In the genomic region with DNA sequence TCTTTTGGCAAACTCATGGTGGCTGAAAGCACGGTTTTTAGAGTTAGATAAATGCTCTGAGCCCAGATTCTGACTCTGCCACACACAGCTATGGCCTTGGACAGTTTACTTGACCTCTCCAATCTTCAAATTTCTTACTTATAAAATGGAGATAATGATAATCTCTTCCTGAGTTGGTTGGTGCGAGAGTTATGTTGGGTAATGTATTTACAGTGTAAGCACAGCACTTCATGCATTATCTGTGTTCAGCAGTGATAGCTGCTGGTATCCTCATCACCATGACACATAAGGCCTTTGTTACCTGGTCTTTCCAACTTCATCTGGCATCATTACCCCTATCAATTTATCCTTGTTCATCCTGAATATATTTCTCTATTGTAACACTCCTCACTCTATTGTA, we compare ENCODE assay signal across 19 cellular contexts.
A peak's percentile ranks its signal among the peaks of the same experiment; 100 is the strongest.
DNase-seq lines count a peak whose midpoint lies in the region; ATAC-seq, FAIRE-seq and TF ChIP-seq lines count a peak whose summit lies in the region.
"Had no signal": no experiment of that assay in that cellular context is flagged by ENCODE, and none has a peak within 500 bp of the region (broad histone marks: within the 10 kb centered on the region; RNA-seq: fewer than 3 reads in every experiment).

No MANE protein-coding gene starts in this region.

- TF ChIP-seq RAD21 in HepG2 (CRISPR knock-in tag; IDR thresholded peaks at IDR 0.05), result no peak

- H3K4me2 ChIP-seq in GM23248 (ENCODE audit: unreplicated experiment), result no peak overlapping the region
- H3K4me2 ChIP-seq in HepG2 (ENCODE audit: low read depth, low read length), result no peak overlapping the region
- H3K4me2 ChIP-seq: A549 had no signal

- H3K9ac ChIP-seq in GM23248, result no peak overlapping the region
- H3K9ac ChIP-seq in HepG2 (ENCODE audit: insufficient read depth, low read depth, low read length), result no peak overlapping the region

- no peaks in the 10 kb centered on the region for H3K9me2 ChIP-seq in GM23248 (ENCODE audit: insufficient read depth)

- H3K4me1 ChIP-seq in GM23248 (ENCODE audit: insufficient read depth) (peaks cover 26% of the 10 kb centered on the region), ascending aorta (peaks cover 2 to 12% of the 10 kb centered on the region in 2 donors), HepG2 (ENCODE audit: insufficient read depth, low read length) (peaks cover 23% of the 10 kb centered on the region), tibial artery (peaks cover 0 to 15% (median 4%) of the 10 kb centered on the region in 4 donors), left lung (peaks cover 0 to 13% of the 10 kb centered on the region in 2 donors)

- TF ChIP-seq EP300 in HepG2 (IDR thresholded peaks at IDR 0.05; ENCODE audit: low read depth in 2 of 2, low read length in 2 of 2), result no peak
- TF ChIP-seq EP300 in HepG2 (CRISPR knock-in tag; IDR thresholded peaks at IDR 0.05; ENCODE audit: borderline replicate concordance), result no peak

- H3K36me3 ChIP-seq in GM23248 (ENCODE audit: low read depth) (no peaks in the 10 kb centered on the region), ascending aorta (no peaks in the 10 kb centered on the region), HepG2 (replicated peaks in 1 of 2; ENCODE audit: control insufficient read depth in 1 of 2, insufficient read depth in 2 of 2, low read length in 2 of 2) (no peaks in the 10 kb centered on the region), tibial artery (no peaks in the 10 kb centered on the region), left lung (no peaks in the 10 kb centered on the region)
- H3K36me3 ChIP-seq: HAP-1 had no signal

- H3K79me2 ChIP-seq in GM23248 (ENCODE audit: insufficient read depth) (no peaks in the 10 kb centered on the region), HepG2 (ENCODE audit: insufficient read depth, low read length) (no peaks in the 10 kb centered on the region)

- no peak for TF ChIP-seq CTCF in ascending aorta (IDR thresholded peaks at IDR 0.05)
- no peak for TF ChIP-seq CTCF in HepG2 (CRISPR knock-in tag; IDR thresholded peaks at IDR 0.05)
- no peak for TF ChIP-seq CTCF in tibial artery (IDR thresholded peaks at IDR 0.05)
- no peak for TF ChIP-seq CTCF in left lung (IDR thresholded peaks at IDR 0.05)

- in situ Hi-C loops in GM23248 (cut with MboI) (no loop called here), HepG2 (cut with HindIII; ENCODE audit: extremely low pct_ligation_motif_present, low pct_unique_long_range_greater_than_20kb) (no loop called here)

- POLR2A ChIA-PET in HepG2 (lab: Yijun Ruan, JAX), result no interaction called here

- ATAC-seq in HepG2 (no peak), left lung (no peak)
- ATAC-seq: A549 had no signal

- CTCF ChIA-PET in HepG2 (lab: Yijun Ruan, JAX; ENCODE audit: low intra/inter-chr PET ratio, low total read pairs), result no interaction called here

- no peak for TF ChIP-seq POLR2A in HepG2 (IDR thresholded peaks at IDR 0.05; ENCODE audit: insufficient read depth in 1 of 2, low read depth in 2 of 2, low read length in 2 of 2)

- no peaks in the 10 kb centered on the region for H4K20me1 ChIP-seq in GM23248 (ENCODE audit: insufficient read depth)
- no peaks in the 10 kb centered on the region for H4K20me1 ChIP-seq in HepG2 (ENCODE audit: insufficient read depth, low read length)

- 0 out of 2 replicates have a peak overlapping the region, but pooled peaks have one; percentile 9 for H2AFZ ChIP-seq in GM23248
- no peak overlapping the region for H2AFZ ChIP-seq in HepG2 (ENCODE audit: low read length)

- FAIRE-seq in HepG2 (lab: Jason Lieb, UNC), result peak; percentile 4
- FAIRE-seq: A549, GM12892, GM18507, H1 had no signal

- WGBS in GM23248 (ENCODE audit: low coverage in 1 of 2, low lambda C conversion rate in 2 of 2, missing lambda C conversion rate in 2 of 2), 2 experiments, result 71 to 74% methylated on average over 2 of the region's 2 CpGs
- 78% methylated on average over 2 of the region's 2 CpGs for WGBS in HepG2 (ENCODE audit: low lambda C conversion rate)

- intact Hi-C loops in ascending aorta (cut with DNase I), result no loop called here
- intact Hi-C loops in HepG2 (cut with micrococcal nuclease; ENCODE audit: unreplicated experiment), result no loop called here
- intact Hi-C loops in tibial artery (cut with DNase I; ENCODE audit: low total_unique reads), result no loop called here
- intact Hi-C loops in left lung (cut with DNase I), result no loop called here

- H3K27ac ChIP-seq in GM23248 (no peak overlapping the region), ascending aorta (peak overlapping the region; percentile 15 to 40), HepG2 (ENCODE audit: extremely low read length, insufficient read depth, low read length) (no peak overlapping the region), tibial artery (peak overlapping the region; percentile 44 to 62), left lung (no peak overlapping the region)
- H3K27ac ChIP-seq: A549, C4-2B had no signal

- H3K4me3 ChIP-seq in GM23248 (no peak overlapping the region), ascending aorta (no peak overlapping the region), HepG2 (replicated peaks in 1 of 3; ENCODE audit: insufficient read depth in 1 of 3, low read depth in 2 of 3, low read length in 3 of 3) (no peak overlapping the region), tibial artery (no peak overlapping the region), left lung (no peak overlapping the region)
- H3K4me3 ChIP-seq: A549, HAP-1 had no signal

- H3K27me3 ChIP-seq in GM23248 (replicated peaks; ENCODE audit: insufficient read depth), result no peaks in the 10 kb centered on the region
- no peaks in the 10 kb centered on the region for H3K27me3 ChIP-seq in ascending aorta
- H3K27me3 ChIP-seq in HepG2 (ENCODE audit: control insufficient read depth in 1 of 2, insufficient read depth in 2 of 2, low read length in 2 of 2), result no peaks in the 10 kb centered on the region
- H3K27me3 ChIP-seq in tibial artery, result no peaks in the 10 kb centered on the region
- no peaks in the 10 kb centered on the region for H3K27me3 ChIP-seq in left lung

- H3K9me3 ChIP-seq in GM23248 (ENCODE audit: low read depth), result no peaks in the 10 kb centered on the region
- no peaks in the 10 kb centered on the region for H3K9me3 ChIP-seq in ascending aorta
- no peaks in the 10 kb centered on the region for H3K9me3 ChIP-seq in HepG2 (ENCODE audit: low read length)
- H3K9me3 ChIP-seq in tibial artery, result no peaks in the 10 kb centered on the region
- no peaks in the 10 kb centered on the region for H3K9me3 ChIP-seq in left lung
- H3K9me3 ChIP-seq: A549, HAP-1 had no signal

- BruUV-seq in HepG2 (replicated peaks; lab: Mats Ljungman, UMichigan), result no TSS peak

- peaks cover 23% of the 10 kb centered on the region for H3F3A ChIP-seq in GM23248 (ENCODE audit: insufficient read depth)

- DNase-seq in GM23248, result no peak
- DNase-seq in ascending aorta (ENCODE audit: low spot score in 2 of 2), result no peak
- DNase-seq in HepG2 (ENCODE audit: low spot score), result no peak
- no peak for DNase-seq in tibial artery
- DNase-seq in left lung, result no peak
- no peak for DNase-seq in activated CD4-positive, alpha-beta T cell treated with anti-CD3 and anti-CD28 coated beads for 48 hours
- DNase-seq in CD1c-positive myeloid dendritic cell (ENCODE audit: extremely low spot score), result no peak
- DNase-seq: AML-193; CD4-positive, alpha-beta memory T cell; DMS153; DMS79; GDM1; KBM-7 had no signal

TF ChIP-seq in HepG2, 621 proteins besides CTCF, POLR2A, EP300 and RAD21:
- TF ChIP-seq SMYD3 (CRISPR knock-in tag; IDR thresholded peaks at IDR 0.05) (no peak), FIP1L1 (IDR thresholded peaks at IDR 0.05; ENCODE audit: borderline replicate concordance, insufficient read depth, low read depth, low read length) (no peak), SP5 (CRISPR knock-in tag; IDR thresholded peaks at IDR 0.05; ENCODE audit: borderline replicate concordance, low read depth) (no peak), MXI1 (IDR thresholded peaks at IDR 0.05; ENCODE audit: borderline replicate concordance, low read depth, low read length) (no peak), ZSCAN25 (CRISPR knock-in tag; IDR thresholded peaks at IDR 0.05) (no peak)
- TF ChIP-seq, protein P1, sequence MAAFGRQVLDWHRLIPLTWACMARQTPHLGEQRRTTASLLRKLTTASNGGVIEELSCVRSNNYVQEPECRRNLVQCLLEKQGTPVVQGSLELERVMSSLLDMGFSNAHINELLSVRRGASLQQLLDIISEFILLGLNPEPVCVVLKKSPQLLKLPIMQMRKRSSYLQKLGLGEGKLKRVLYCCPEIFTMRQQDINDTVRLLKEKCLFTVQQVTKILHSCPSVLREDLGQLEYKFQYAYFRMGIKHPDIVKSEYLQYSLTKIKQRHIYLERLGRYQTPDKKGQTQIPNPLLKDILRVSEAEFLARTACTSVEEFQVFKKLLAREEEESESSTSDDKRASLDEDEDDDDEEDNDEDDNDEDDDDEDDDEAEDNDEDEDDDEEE (CRISPR knock-in tag; IDR thresholded peaks at IDR 0.05), result no peak
- TF ChIP-seq, protein P2, sequence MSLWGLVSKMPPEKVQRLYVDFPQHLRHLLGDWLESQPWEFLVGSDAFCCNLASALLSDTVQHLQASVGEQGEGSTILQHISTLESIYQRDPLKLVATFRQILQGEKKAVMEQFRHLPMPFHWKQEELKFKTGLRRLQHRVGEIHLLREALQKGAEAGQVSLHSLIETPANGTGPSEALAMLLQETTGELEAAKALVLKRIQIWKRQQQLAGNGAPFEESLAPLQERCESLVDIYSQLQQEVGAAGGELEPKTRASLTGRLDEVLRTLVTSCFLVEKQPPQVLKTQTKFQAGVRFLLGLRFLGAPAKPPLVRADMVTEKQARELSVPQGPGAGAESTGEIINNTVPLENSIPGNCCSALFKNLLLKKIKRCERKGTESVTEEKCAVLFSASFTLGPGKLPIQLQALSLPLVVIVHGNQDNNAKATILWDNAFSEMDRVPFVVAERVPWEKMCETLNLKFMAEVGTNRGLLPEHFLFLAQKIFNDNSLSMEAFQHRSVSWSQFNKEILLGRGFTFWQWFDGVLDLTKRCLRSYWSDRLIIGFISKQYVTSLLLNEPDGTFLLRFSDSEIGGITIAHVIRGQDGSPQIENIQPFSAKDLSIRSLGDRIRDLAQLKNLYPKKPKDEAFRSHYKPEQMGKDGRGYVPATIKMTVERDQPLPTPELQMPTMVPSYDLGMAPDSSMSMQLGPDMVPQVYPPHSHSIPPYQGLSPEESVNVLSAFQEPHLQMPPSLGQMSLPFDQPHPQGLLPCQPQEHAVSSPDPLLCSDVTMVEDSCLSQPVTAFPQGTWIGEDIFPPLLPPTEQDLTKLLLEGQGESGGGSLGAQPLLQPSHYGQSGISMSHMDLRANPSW (CRISPR knock-in tag; IDR thresholded peaks at IDR 0.05; ENCODE audit: borderline replicate concordance), result no peak

Comparison
In these comparisons a context has a peak if more than half of its experiments do, and no peak if none do; other contexts are left out.
1. H3K27ac ChIP-seq: peak in ascending aorta (2 of 2) and tibial artery (2 of 2); none in GM23248 (single experiment), HepG2 (single experiment) and left lung (0 of 2).